In genomic region chr14:102362084-102362483, GRCh38 we compare ENCODE assay signal across 8 cellular contexts. TPM values are rescaled to one million over a fixed set of nuclear protein-coding genes. Genes with fewer than 3 reads are reported as not detected.
DNase-seq lines count a peak whose midpoint lies in the region; ATAC-seq and TF ChIP-seq lines count a peak whose summit lies in the region.

No MANE protein-coding gene starts in this region.

- WGBS in testis, 2 donors = 19 to 22% methylated on average over 4 of the region's 4 CpGs

- POLR2A ChIA-PET in WTC11 (lab: Charles Lee) = no interaction called here

- peaks cover 17% of the 10 kb centered on the region for H3K4me1 ChIP-seq in testis

- H3K4me1 Mint-ChIP-seq in WTC11 = peaks cover 8% of the 10 kb centered on the region

- no peaks in the 10 kb centered on the region; the same call in 1 of the 2 replicates for H3K36me3 Mint-ChIP-seq in WTC11

- no peaks in the 10 kb centered on the region for H3K36me3 ChIP-seq in testis (ENCODE audit: low read depth, missing control alignments)

- H3K9me3 Mint-ChIP-seq in WTC11 = no peaks in the 10 kb centered on the region

- no peaks in the 10 kb centered on the region for H3K27me3 ChIP-seq in testis

- peak overlapping the region; percentile 89 for H3K4me3 Mint-ChIP-seq in WTC11

- H3K9me3 ChIP-seq in testis = no peaks in the 10 kb centered on the region

- peak overlapping the region; percentile 88 to 92 for H3K27ac ChIP-seq in testis

- DNase-seq in GM10266 (ENCODE audit: extremely low spot score) (peak; percentile 59), WTC11 (ENCODE audit: low spot score) (no peak), dermis microvascular lymphatic vessel endothelial cell (ENCODE audit: low read depth in 2 of 2) (peak; percentile 2 to 27), myocyte (ENCODE audit: low read depth) (peak; percentile 36), testis (no peak), cortex of kidney (lab: John Stamatoyannopoulos, UW) (no peak), occipital lobe (lab: John Stamatoyannopoulos, UW) (no peak)

- CTCF ChIA-PET in WTC11 (lab: Charles Lee) = interaction anchor here (1.0 to 1.1 kb wide), 4 partner anchors 19 to 316 kb away, joined by 3 to 5 read pairs (median 4); no protein-coding TSS in a partner anchor

- H3K27me3 Mint-ChIP-seq in WTC11 (ENCODE audit: low read depth) = no peaks in the 10 kb centered on the region

- intact Hi-C loops in testis (cut with DNase I; ENCODE audit: low total_unique reads) = no loop called here

- TF ChIP-seq CTCF in GM10266 (IDR thresholded peaks at IDR 0.05; ENCODE audit: control insufficient read depth, insufficient read depth, low read depth, missing control alignments) = no peak
- no peak for TF ChIP-seq CTCF in WTC11 (IDR thresholded peaks at IDR 0.05)
- no peak for TF ChIP-seq CTCF in testis (IDR thresholded peaks at IDR 0.05)

- H3K27ac Mint-ChIP-seq in WTC11 = no peak overlapping the region

- H3K4me3 ChIP-seq in testis = peak overlapping the region; percentile 97 to 98

- no peak for TF ChIP-seq POLR2A in testis (IDR thresholded peaks at IDR 0.05)

- peak; percentile 48 for ATAC-seq in HG02938 (IDR thresholded peaks at IDR 0.05; ENCODE audit: unreplicated experiment)
- no peak for ATAC-seq in WTC11

TF ChIP-seq in WTC11, 78 proteins besides CTCF, POLR2A, EP300 and RAD21:
- TF ChIP-seq ZNF423 (CRISPR knock-in tag; IDR thresholded peaks at IDR 0.05) (no peak), SOX15 (CRISPR knock-in tag; IDR thresholded peaks at IDR 0.05) (no peak), GRHL2 (CRISPR knock-in tag; IDR thresholded peaks at IDR 0.05; ENCODE audit: insufficient replicate concordance, severe bottlenecking) (no peak), ATF3 (CRISPR knock-in tag; conservative IDR thresholded peaks at IDR 0.05) (no peak), NFYB (CRISPR knock-in tag; conservative IDR thresholded peaks at IDR 0.05; ENCODE audit: low read depth) (no peak), NFE2L1 (CRISPR knock-in tag; IDR thresholded peaks at IDR 0.05) (no peak)
TF ChIP-seq in WTC11: peak in this region for 0.

RNA-seq across cellular contexts. Expression of gene CINP, which starts 0.6 kb away (rescaled TPM):
- total RNA-seq in WTC11 (2021) (38.3 to 43.8 TPM (median 39.5 TPM) in 3 replicates), dermis microvascular lymphatic vessel endothelial cell (35.7 and 41.6 TPM in 2 replicates), myocyte (50.2 and 55.5 TPM in 2 replicates), testis (10 to 100 TPM; 55.1 to 70.1 TPM), occipital lobe (23.1 TPM)
- 47.7 TPM for polyA plus RNA-seq in myocyte (2012)
- polyA plus RNA-seq in testis (ENCODE audit: insufficient read depth, low read depth, low replicate concordance) = 80.6 TPM

RNA-seq across cellular contexts. Expression of gene TECPR2, which starts 0.7 kb away (rescaled TPM):
- total RNA-seq in WTC11 (2021) (19.8 to 25.0 TPM (median 21.3 TPM) in 3 replicates), dermis microvascular lymphatic vessel endothelial cell (6.2 and 13.7 TPM in 2 replicates), myocyte (11.7 and 15.8 TPM in 2 replicates), testis (10 to 100 TPM; 43.4 to 65.9 TPM), occipital lobe (15.9 TPM)
- 11.3 TPM for polyA plus RNA-seq in myocyte (2012)
- 43.6 TPM for polyA plus RNA-seq in testis (ENCODE audit: insufficient read depth, low read depth, low replicate concordance)

RNA-seq across cellular contexts. Expression of gene ZNF839, which starts 42.5 kb away (rescaled TPM):
- total RNA-seq in WTC11 (2021) (15.1 to 16.6 TPM (median 15.2 TPM) in 3 replicates), dermis microvascular lymphatic vessel endothelial cell (4.5 and 7.7 TPM in 2 replicates), myocyte (6.2 and 8.3 TPM in 2 replicates), testis (10 to 100 TPM; 41.4 to 55.4 TPM), occipital lobe (12.6 TPM)
- polyA plus RNA-seq in myocyte (2012) = 5.8 TPM
- polyA plus RNA-seq in testis (ENCODE audit: insufficient read depth, low read depth, low replicate concordance) = 59.0 TPM

RNA-seq across cellular contexts. Expression of gene MOK, which starts 57.1 kb away (rescaled TPM):
- total RNA-seq in WTC11 (2021) (2.0 to 2.7 TPM (median 2.6 TPM) in 3 replicates), dermis microvascular lymphatic vessel endothelial cell (1.2 and 1.3 TPM in 2 replicates), myocyte (24.5 and 45.6 TPM in 2 replicates), testis (100 to 1,000 TPM; 157 to 188 TPM), occipital lobe (28.1 TPM)
- polyA plus RNA-seq in myocyte (2012) = 24.7 TPM
- polyA plus RNA-seq in testis (ENCODE audit: insufficient read depth, low read depth, low replicate concordance) = 171 TPM

Comparison
In these comparisons a context has a peak if more than half of its experiments do, and no peak if none do; other contexts are left out.
1. DNase-seq: peak in GM10266 (single experiment), dermis microvascular lymphatic vessel endothelial cell (2 of 2) and myocyte (single experiment); none in WTC11 (single experiment), testis (single experiment), cortex of kidney (single experiment) and occipital lobe (single experiment).